10 cellular contexts compared by ENCODE assay signal in the genomic region with DNA sequence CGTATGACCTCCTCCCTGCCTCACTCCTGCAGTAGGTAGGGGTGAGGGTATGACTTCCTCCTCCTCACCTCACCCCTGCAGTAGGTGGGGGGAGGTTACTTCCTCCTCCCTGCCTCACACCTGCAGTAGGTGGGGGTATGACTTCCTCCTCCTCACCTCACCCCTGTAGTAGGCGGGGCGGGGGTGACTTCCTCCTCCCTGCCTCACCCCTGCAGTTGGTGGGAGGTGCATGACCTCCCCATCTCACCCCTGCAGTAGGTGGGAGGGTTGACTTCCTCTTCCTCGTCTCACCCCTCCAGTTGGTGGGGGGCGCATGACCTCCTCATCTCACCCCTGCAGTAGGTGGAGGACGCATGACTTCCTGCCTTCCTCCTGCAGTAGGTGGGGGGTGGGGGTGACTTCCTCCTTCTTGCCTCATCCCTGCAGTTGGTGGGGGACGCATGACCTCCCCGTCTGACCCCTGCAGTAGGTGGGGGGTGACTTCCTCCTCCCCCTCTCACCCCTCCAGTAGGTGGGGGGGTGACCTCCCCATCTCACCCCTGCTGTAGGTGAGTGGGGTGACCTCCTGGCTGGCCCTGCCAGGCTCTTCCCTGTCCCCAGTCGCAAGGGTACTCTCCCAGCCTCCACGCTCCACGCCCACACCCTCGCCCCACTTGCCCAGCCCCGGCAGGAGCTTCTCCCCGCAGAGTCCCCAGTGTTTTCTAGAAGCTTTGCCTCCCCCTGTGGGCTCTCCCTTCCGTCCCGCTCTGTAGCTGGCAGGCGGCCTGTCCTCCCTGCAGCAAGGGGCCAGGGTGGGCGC. TPM values are rescaled to one million over a fixed set of nuclear protein-coding genes. Genes with fewer than 3 reads are reported as not detected.
A peak's percentile ranks its signal among the peaks of the same experiment; 100 is the strongest.
DNase-seq lines count a peak whose midpoint lies in the region; ATAC-seq and TF ChIP-seq lines count a peak whose summit lies in the region.
"Had no signal": no experiment of that assay in that cellular context is flagged by ENCODE, and none has a peak within 500 bp of the region (broad histone marks: within the 10 kb centered on the region; RNA-seq: fewer than 3 reads in every experiment).

No MANE protein-coding gene starts in this region.

- H3K36me3 ChIP-seq in right atrium auricular region (no peaks in the 10 kb centered on the region), aorta (ENCODE audit: control insufficient read depth in 1 of 2, insufficient read depth in 2 of 2, low read length in 1 of 2) (no peaks in the 10 kb centered on the region), BE2C (no peaks in the 10 kb centered on the region)

- ATAC-seq in right cardiac atrium (peak; percentile 5 to 7), memory B cell (ENCODE audit: low read depth) (peak; percentile 57), aorta (ENCODE audit: low FRiP score) (peak; percentile 8)
- ATAC-seq in activated CD8-positive, alpha-beta T cell treated with anti-CD3 and anti-CD28 coated beads for 36 hours, result peak; percentile 47

- WGBS in right cardiac atrium, result 83% methylated on average over 18 of the region's 18 CpGs
- 91 to 93% methylated on average over 18 of the region's 18 CpGs for WGBS in aorta, 2 donors

- H3K4me1 ChIP-seq in right cardiac atrium (ENCODE audit: control insufficient read depth, insufficient read depth, low read length) (peaks cover 3% of the 10 kb centered on the region), right atrium auricular region (peaks cover 0 to 77% of the 10 kb centered on the region in 2 donors), aorta (ENCODE audit: control insufficient read depth in 1 of 2, insufficient read depth in 2 of 2, low read length in 2 of 2) (no peaks in the 10 kb centered on the region), BE2C (peaks cover 5% of the 10 kb centered on the region; the same call in 1 of the 2 replicates)

- H3K9me3 ChIP-seq in right cardiac atrium (ENCODE audit: control insufficient read depth, low read length) (no peaks in the 10 kb centered on the region), right atrium auricular region (no peaks in the 10 kb centered on the region), aorta (ENCODE audit: control insufficient read depth, low read length) (no peaks in the 10 kb centered on the region), BE2C (no peaks in the 10 kb centered on the region)

- no peak for TF ChIP-seq CTCF in right atrium auricular region (IDR thresholded peaks at IDR 0.05)
- no peak for TF ChIP-seq CTCF in activated CD8-positive, alpha-beta T cell treated with anti-CD3 and anti-CD28 coated beads for 36 hours (IDR thresholded peaks at IDR 0.05)
- TF ChIP-seq CTCF in BE2C (IDR thresholded peaks at IDR 0.05; ENCODE audit: low read depth, low read length), result no peak

- H3K4me3 ChIP-seq in right cardiac atrium (ENCODE audit: low read length), result no peak overlapping the region
- no peak overlapping the region for H3K4me3 ChIP-seq in right atrium auricular region
- no peak overlapping the region for H3K4me3 ChIP-seq in aorta (ENCODE audit: low read length in 2 of 2)
- H3K4me3 ChIP-seq in BE2C (ENCODE audit: low read depth, low read length), result no peak overlapping the region

- H3K9me3 Mint-ChIP-seq in activated CD8-positive, alpha-beta T cell treated with anti-CD3 and anti-CD28 coated beads for 36 hours, result no peaks in the 10 kb centered on the region
- H3K9me3 Mint-ChIP-seq in memory B cell, result peaks cover 5% of the 10 kb centered on the region
- H3K9me3 Mint-ChIP-seq: H9 had no signal

- intact Hi-C loops in right cardiac atrium (cut with DNase I), result no loop called here
- intact Hi-C loops in activated CD8-positive, alpha-beta T cell treated with anti-CD3 and anti-CD28 coated beads for 36 hours (cut with micrococcal nuclease), result loop anchor here (5.0 kb wide), 1 partner anchor 38 kb away; a partner anchor contains a TSS
- intact Hi-C loops in aorta (cut with DNase I), result loop anchor here in 1 of 2 donors (5.0 kb wide), 1 partner anchor 38 kb away; a partner anchor contains a TSS

- no peak overlapping the region for H3K4me3 Mint-ChIP-seq in activated CD8-positive, alpha-beta T cell treated with anti-CD3 and anti-CD28 coated beads for 36 hours
- peak overlapping the region; percentile 17 for H3K4me3 Mint-ChIP-seq in memory B cell
- H3K4me3 Mint-ChIP-seq: H9 had no signal

- no peaks in the 10 kb centered on the region for H3K27me3 Mint-ChIP-seq in activated CD8-positive, alpha-beta T cell treated with anti-CD3 and anti-CD28 coated beads for 36 hours
- H3K27me3 Mint-ChIP-seq in memory B cell, result no peaks in the 10 kb centered on the region

- no peaks in the 10 kb centered on the region for H3K27me3 ChIP-seq in right cardiac atrium (ENCODE audit: control insufficient read depth, insufficient read depth)
- H3K27me3 ChIP-seq in right atrium auricular region, result no peaks in the 10 kb centered on the region
- no peaks in the 10 kb centered on the region for H3K27me3 ChIP-seq in aorta (ENCODE audit: control insufficient read depth in 1 of 2, insufficient read depth in 2 of 2, low read length in 1 of 2)
- H3K27me3 ChIP-seq in BE2C, result no peaks in the 10 kb centered on the region

- POLR2A ChIA-PET in activated CD8-positive, alpha-beta T cell treated with anti-CD3 and anti-CD28 coated beads for 36 hours (lab: Charles Lee), result no interaction called here

- CTCF ChIA-PET in activated CD8-positive, alpha-beta T cell treated with anti-CD3 and anti-CD28 coated beads for 36 hours (lab: Charles Lee), result no interaction called here

- H3K27ac ChIP-seq in right cardiac atrium (ENCODE audit: low read length) (no peak overlapping the region), right atrium auricular region (no peak overlapping the region), aorta (ENCODE audit: low read depth in 1 of 2, low read length in 2 of 2) (no peak overlapping the region)

- DNase-seq in right cardiac atrium (no peak), right atrium auricular region (ENCODE audit: low spot score) (no peak), memory B cell (ENCODE audit: low spot score in 2 of 2) (peak in 1 of 2 donors; percentile 30), aorta (no peak), NCI-H2227 treated with DMSO at 0.1 percent for 48 hours (lab: John Stamatoyannopoulos, UW) (no peak), middle frontal gyrus (ENCODE audit: extremely low spot score, low spot score) (no peak), BE2C (no peak)
- peak; percentile 54 for DNase-seq in activated CD8-positive, alpha-beta T cell treated with anti-CD3 and anti-CD28 coated beads for 36 hours
- DNase-seq: H9, NCI-H1048 had no signal

- peak overlapping the region; percentile 53 for H3K27ac Mint-ChIP-seq in activated CD8-positive, alpha-beta T cell treated with anti-CD3 and anti-CD28 coated beads for 36 hours
- H3K27ac Mint-ChIP-seq in memory B cell, result no peak overlapping the region
- H3K27ac Mint-ChIP-seq: H9 had no signal

- peaks cover 70% of the 10 kb centered on the region for H3K4me1 Mint-ChIP-seq in activated CD8-positive, alpha-beta T cell treated with anti-CD3 and anti-CD28 coated beads for 36 hours (ENCODE audit: low read depth)
- H3K4me1 Mint-ChIP-seq in memory B cell, result peaks cover 31% of the 10 kb centered on the region
- H3K4me1 Mint-ChIP-seq: H9 had no signal

- no peaks in the 10 kb centered on the region for H3K36me3 Mint-ChIP-seq in activated CD8-positive, alpha-beta T cell treated with anti-CD3 and anti-CD28 coated beads for 36 hours (ENCODE audit: low read depth)
- peaks cover 5% of the 10 kb centered on the region for H3K36me3 Mint-ChIP-seq in memory B cell

RNA-seq across cellular contexts. Expression of a gene that starts 39.3 kb away (rescaled TPM):
- total RNA-seq in right cardiac atrium, result 10 to 100 TPM; 13.3 to 24.7 (median 20.4) TPM
- polyA plus RNA-seq in right cardiac atrium, result 12.7 TPM
- 10 to 100 TPM; 14.5 to 19.4 TPM for total RNA-seq in right atrium auricular region
- total RNA-seq in activated CD8-positive, alpha-beta T cell treated with anti-CD3 and anti-CD28 coated beads for 36 hours, result 10 to 100 TPM; 10.8 to 11.0 TPM
- total RNA-seq in aorta, result 10 to 100 TPM; 15.9 to 26.0 TPM
- polyA plus RNA-seq in aorta, result 1 to 10 TPM; 3.3 to 7.7 TPM
- 10.4 TPM for polyA plus RNA-seq in BE2C (2012; ENCODE audit: insufficient read depth, insufficient read length, low read depth)

RNA-seq across cellular contexts. Expression of a gene that starts 40.9 kb away (rescaled TPM):
- 10 to 100 TPM; 27.1 to 42.9 (median 33.8) TPM for total RNA-seq in right cardiac atrium
- polyA plus RNA-seq in right cardiac atrium, result 23.4 TPM
- 10 to 100 TPM; 16.7 to 33.9 TPM for total RNA-seq in right atrium auricular region
- 10 to 100 TPM; 20.0 to 21.1 TPM for total RNA-seq in activated CD8-positive, alpha-beta T cell treated with anti-CD3 and anti-CD28 coated beads for 36 hours
- 10 to 100 TPM; 16.9 to 28.6 TPM for total RNA-seq in aorta
- 1 to 10 TPM; 8.8 to 9.4 TPM for polyA plus RNA-seq in aorta
- polyA plus RNA-seq in BE2C (2012; ENCODE audit: insufficient read depth, insufficient read length, low read depth), result 6.2 TPM

Comparison
In these comparisons a context has a peak if more than half of its experiments do, and no peak if none do; other contexts are left out.
1. ATAC-seq: peak in every context shown above with its lines; median percentile 57 in memory B cell; 47 in activated CD8-positive, alpha-beta T cell treated with anti-CD3 and anti-CD28 coated beads for 36 hours; 8 in aorta; 6 in right cardiac atrium.